ENCODE assay signal across 1 cellular context in the genomic region with DNA sequence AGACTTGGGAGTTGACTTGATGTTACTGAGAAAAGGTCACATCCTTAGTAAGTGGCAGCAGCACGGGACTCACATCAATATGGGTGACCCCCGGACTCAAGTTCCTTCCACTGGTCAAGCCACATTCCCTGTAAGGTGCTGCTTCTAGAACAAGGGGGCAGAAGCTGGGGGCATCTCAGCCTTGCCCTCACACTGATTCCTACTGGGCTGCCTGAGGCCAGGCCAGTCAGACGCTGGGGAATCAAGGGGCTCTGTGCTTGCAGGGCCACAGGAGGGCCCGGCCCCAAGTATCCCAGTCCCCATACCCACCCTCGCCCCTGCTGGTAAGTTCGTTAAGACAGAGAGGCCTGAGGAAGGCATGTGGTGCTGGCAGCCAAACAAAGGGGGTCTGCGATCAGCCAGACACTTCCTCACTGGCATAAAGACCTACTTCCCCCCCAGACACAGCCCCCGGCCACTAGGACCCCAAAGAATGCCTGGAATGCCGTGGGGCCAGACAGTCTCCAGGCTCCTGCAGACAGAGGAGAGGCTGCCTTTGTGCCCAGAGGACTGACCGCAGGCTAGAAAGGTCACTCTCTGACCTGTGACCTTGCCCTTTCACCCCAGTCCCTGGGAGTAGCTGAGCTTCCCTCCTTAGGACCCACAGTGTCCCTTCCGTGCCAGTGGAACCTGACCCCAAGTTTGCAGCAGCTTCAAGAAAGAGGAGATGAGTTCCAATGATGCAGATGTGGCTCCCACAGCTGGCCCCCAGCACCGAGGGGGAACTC.
TF ChIP-seq lines count a peak whose summit lies in the region.

No MANE protein-coding gene starts in this region.

TF ChIP-seq in GM12878, 131 proteins besides CTCF, POLR2A, EP300 and RAD21 (continued from another document):
- TF ChIP-seq, protein P1, sequence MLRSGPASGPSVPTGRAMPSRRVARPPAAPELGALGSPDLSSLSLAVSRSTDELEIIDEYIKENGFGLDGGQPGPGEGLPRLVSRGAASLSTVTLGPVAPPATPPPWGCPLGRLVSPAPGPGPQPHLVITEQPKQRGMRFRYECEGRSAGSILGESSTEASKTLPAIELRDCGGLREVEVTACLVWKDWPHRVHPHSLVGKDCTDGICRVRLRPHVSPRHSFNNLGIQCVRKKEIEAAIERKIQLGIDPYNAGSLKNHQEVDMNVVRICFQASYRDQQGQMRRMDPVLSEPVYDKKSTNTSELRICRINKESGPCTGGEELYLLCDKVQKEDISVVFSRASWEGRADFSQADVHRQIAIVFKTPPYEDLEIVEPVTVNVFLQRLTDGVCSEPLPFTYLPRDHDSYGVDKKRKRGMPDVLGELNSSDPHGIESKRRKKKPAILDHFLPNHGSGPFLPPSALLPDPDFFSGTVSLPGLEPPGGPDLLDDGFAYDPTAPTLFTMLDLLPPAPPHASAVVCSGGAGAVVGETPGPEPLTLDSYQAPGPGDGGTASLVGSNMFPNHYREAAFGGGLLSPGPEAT (IDR thresholded peaks at IDR 0.05; ENCODE audit: low read depth): no peak
- TF ChIP-seq LARP7 (IDR thresholded peaks at IDR 0.05): no peak
- TF ChIP-seq, protein P2, sequence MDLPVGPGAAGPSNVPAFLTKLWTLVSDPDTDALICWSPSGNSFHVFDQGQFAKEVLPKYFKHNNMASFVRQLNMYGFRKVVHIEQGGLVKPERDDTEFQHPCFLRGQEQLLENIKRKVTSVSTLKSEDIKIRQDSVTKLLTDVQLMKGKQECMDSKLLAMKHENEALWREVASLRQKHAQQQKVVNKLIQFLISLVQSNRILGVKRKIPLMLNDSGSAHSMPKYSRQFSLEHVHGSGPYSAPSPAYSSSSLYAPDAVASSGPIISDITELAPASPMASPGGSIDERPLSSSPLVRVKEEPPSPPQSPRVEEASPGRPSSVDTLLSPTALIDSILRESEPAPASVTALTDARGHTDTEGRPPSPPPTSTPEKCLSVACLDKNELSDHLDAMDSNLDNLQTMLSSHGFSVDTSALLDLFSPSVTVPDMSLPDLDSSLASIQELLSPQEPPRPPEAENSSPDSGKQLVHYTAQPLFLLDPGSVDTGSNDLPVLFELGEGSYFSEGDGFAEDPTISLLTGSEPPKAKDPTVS (IDR thresholded peaks at IDR 0.05; ENCODE audit: low read depth, low read length): no peak
TF ChIP-seq in GM12878: peak in this region for 1.
